15 cellular contexts compared by ENCODE assay signal in genomic region chr17:61247438-61247837, GRCh38.
DNase-seq lines count a peak whose midpoint lies in the region; ATAC-seq and TF ChIP-seq lines count a peak whose summit lies in the region.
"Had no signal": no experiment of that assay in that cellular context is flagged by ENCODE, and none has a peak within 500 bp of the region (broad histone marks: within the 10 kb centered on the region; RNA-seq: fewer than 3 reads in every experiment).

No MANE protein-coding gene starts in this region.

- CTCF ChIA-PET in RWPE1 (lab: Yijun Ruan, JAX), result no interaction called here

- intact Hi-C loops in Right ventricle myocardium inferior (cut with DNase I), result loop anchor here (2.0 kb wide), 1 partner anchor 27 kb away; no protein-coding TSS in a partner anchor
- intact Hi-C loops in cardiac septum (cut with DNase I), result no loop called here

- ATAC-seq in Right ventricle myocardium inferior (peak; percentile 43), SK-N-SH treated with all-trans-retinoic acid at 6 μM for 48 hours (no peak), HG03135 (IDR thresholded peaks at IDR 0.05; ENCODE audit: unreplicated experiment) (no peak), GM21390 (IDR thresholded peaks at IDR 0.05; ENCODE audit: unreplicated experiment) (no peak)
- ATAC-seq: right lobe of liver had no signal

- DNase-seq in Right ventricle myocardium inferior (ENCODE audit: missing footprints) (no peak), cardiac septum (ENCODE audit: low spot score) (no peak), glomerular visceral epithelial cell (ENCODE audit: extremely low spot score) (peak; percentile 83), 8988T (no peak), RWPE1 (ENCODE audit: low spot score) (no peak)
- DNase-seq: activated T-cell treated with anti-CD3 and anti-CD28 coated beads for 4 hours, brain microvascular endothelial cell, esophagus squamous epithelium, NCI-H526, right lobe of liver, T-helper 9 cell had no signal

- no peak for TF ChIP-seq CTCF in RWPE1 (conservative IDR thresholded peaks at IDR 0.05; ENCODE audit: low read depth)

- H3K27ac ChIP-seq in RWPE1, result no peak overlapping the region
- H3K27ac ChIP-seq: brain microvascular endothelial cell, C4-2B, right lobe of liver had no signal

- POLR2A ChIA-PET in RWPE1 (lab: Yijun Ruan, JAX; ENCODE audit: low non-redundant PET), result no interaction called here

TF ChIP-seq in SK-N-SH treated with all-trans-retinoic acid at 6 μM for 48 hours, 23 proteins besides CTCF, POLR2A, EP300 and RAD21:
- TF ChIP-seq TSHZ2 (CRISPR knock-in tag; IDR thresholded peaks at IDR 0.05) (peak; percentile 21; the same call in 1 of the 2 replicates), ISL1 (CRISPR knock-in tag; IDR thresholded peaks at IDR 0.05) (no peak), SNAI2 (CRISPR knock-in tag; IDR thresholded peaks at IDR 0.05) (0 out of 2 replicates have a peak, but pooled peaks have one; percentile 18)
